Comparison of ENCODE assay signal across 9 cellular contexts in the genomic region with DNA sequence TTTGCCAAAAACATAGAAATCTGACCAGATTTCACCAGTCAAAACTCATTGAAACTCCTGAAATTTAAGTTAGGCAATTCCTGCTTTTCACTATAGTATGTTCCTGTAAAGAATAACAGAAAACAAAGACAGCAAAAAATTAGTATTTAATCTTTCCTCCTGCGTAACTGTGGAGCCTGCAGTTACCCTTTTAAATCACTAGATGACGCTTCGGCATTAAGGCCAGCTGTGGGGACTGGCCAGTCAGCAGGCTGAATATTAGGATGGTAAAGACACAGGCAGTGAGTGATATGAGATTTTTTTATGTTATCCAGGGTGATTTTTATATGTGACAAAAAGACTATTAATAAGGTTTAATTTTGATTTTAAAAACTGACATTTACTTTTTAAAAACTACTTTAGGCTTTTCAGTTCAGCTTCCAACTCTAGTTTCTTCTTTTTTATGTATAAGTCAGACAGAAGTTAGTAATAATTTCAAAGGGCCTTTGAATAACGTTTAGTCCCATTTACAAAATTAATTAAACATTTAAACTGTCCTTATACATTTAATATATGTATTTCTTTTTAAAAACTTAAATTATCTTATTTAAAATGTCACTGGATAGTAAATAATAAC.
DNase-seq lines count a peak whose midpoint lies in the region; ATAC-seq and TF ChIP-seq lines count a peak whose summit lies in the region.
"Had no signal": no experiment of that assay in that cellular context is flagged by ENCODE, and none has a peak within 500 bp of the region (broad histone marks: within the 10 kb centered on the region; RNA-seq: fewer than 3 reads in every experiment).

No MANE protein-coding gene starts in this region.

- H3K27ac ChIP-seq in liver (ENCODE audit: low read depth in 1 of 2, low read length in 2 of 2) = no peak overlapping the region
- H3K27ac ChIP-seq: epithelial cell of prostate had no signal

- no peaks in the 10 kb centered on the region for H3K9me3 ChIP-seq in liver (ENCODE audit: control insufficient read depth in 4 of 4, low read length in 3 of 4)

- no peaks in the 10 kb centered on the region for H3K9me3 Mint-ChIP-seq in stimulated activated naive CD8-positive, alpha-beta T cell treated with anti-CD3 and anti-CD28 coated beads, Interleukin-15, amount 100 ng/mL, for 72 hours

- H3K27ac Mint-ChIP-seq in stimulated activated naive CD8-positive, alpha-beta T cell treated with anti-CD3 and anti-CD28 coated beads, Interleukin-15, amount 100 ng/mL, for 72 hours = no peak overlapping the region

- H3K4me3 ChIP-seq in cardiac fibroblast (replicated peaks in 1 of 2; ENCODE audit: low read depth in 2 of 2, low read length in 2 of 2) (no peak overlapping the region), liver (ENCODE audit: low read depth in 1 of 3, low read length in 3 of 3) (no peak overlapping the region)

- no peak overlapping the region for H3K9ac ChIP-seq in liver (ENCODE audit: low read depth in 1 of 2, low read length in 2 of 2)

- peak; percentile 96 to 97 for TF ChIP-seq RAD21 in liver (IDR thresholded peaks at IDR 0.05)

- no peaks in the 10 kb centered on the region for H3K4me1 ChIP-seq in liver (ENCODE audit: control insufficient read depth in 4 of 4, insufficient read depth in 4 of 4, low read length in 3 of 4)

- H3K27me3 Mint-ChIP-seq in stimulated activated naive CD8-positive, alpha-beta T cell treated with anti-CD3 and anti-CD28 coated beads, Interleukin-15, amount 100 ng/mL, for 72 hours = no peaks in the 10 kb centered on the region

- intact Hi-C loops in posterior vena cava (cut with DNase I) = no loop called here

- 24% methylated on average over 4 of the region's 4 CpGs for WGBS in liver

- peak; percentile 92 for TF ChIP-seq CTCF in cardiac fibroblast (IDR thresholded peaks at IDR 0.05; ENCODE audit: low read depth, low read length)
- TF ChIP-seq CTCF in liver (IDR thresholded peaks at IDR 0.05; ENCODE audit: low read depth, low read length, missing input control) = peak; percentile 98

- no peaks in the 10 kb centered on the region for H3K27me3 ChIP-seq in liver (ENCODE audit: control insufficient read depth in 4 of 4, insufficient read depth in 4 of 4, low read length in 3 of 4)

- H3K4me3 Mint-ChIP-seq in stimulated activated naive CD8-positive, alpha-beta T cell treated with anti-CD3 and anti-CD28 coated beads, Interleukin-15, amount 100 ng/mL, for 72 hours = no peak overlapping the region

- DNase-seq in stimulated activated naive CD8-positive, alpha-beta T cell treated with anti-CD3 and anti-CD28 coated beads, Interleukin-15, amount 100 ng/mL, for 72 hours = no peak
- DNase-seq in stimulated activated naive CD8-positive, alpha-beta T cell treated with anti-CD3 and anti-CD28 coated beads, Interleukin-15, Interleukin-2, amounts not matched to agents 100 U/mL and 50 U/mL, for 24 hours = no peak
- peak; percentile 23 for DNase-seq in NCI-H526 treated with DMSO at 0.1 percent for 48 hours (lab: John Stamatoyannopoulos, UW)
- peak; percentile 64 to 72 for DNase-seq in cardiac fibroblast (ENCODE audit: low read depth in 2 of 2)
- DNase-seq in posterior vena cava (ENCODE audit: low spot score) = no peak
- DNase-seq in NCI-H187 (lab: John Stamatoyannopoulos, UW) = no peak

- ATAC-seq in stimulated activated naive CD8-positive, alpha-beta T cell treated with anti-CD3 and anti-CD28 coated beads, Interleukin-15, amount 100 ng/mL, for 72 hours = peak; percentile 60
- no peak for ATAC-seq in stimulated activated naive CD8-positive, alpha-beta T cell treated with anti-CD3 and anti-CD28 coated beads, Interleukin-15, Interleukin-2, amounts not matched to agents 100 U/mL and 50 U/mL, for 24 hours
- peak; percentile 87 for ATAC-seq in HG02798 (IDR thresholded peaks at IDR 0.05; ENCODE audit: poor library complexity, unreplicated experiment)

- no peaks in the 10 kb centered on the region for H3K36me3 ChIP-seq in liver (ENCODE audit: control insufficient read depth in 4 of 4, insufficient read depth in 3 of 4, low read depth in 1 of 4, low read length in 3 of 4)

- H3K4me1 Mint-ChIP-seq in stimulated activated naive CD8-positive, alpha-beta T cell treated with anti-CD3 and anti-CD28 coated beads, Interleukin-15, amount 100 ng/mL, for 72 hours = no peaks in the 10 kb centered on the region

TF ChIP-seq in liver, 16 proteins besides CTCF, POLR2A, EP300 and RAD21:
- TF ChIP-seq EGR1 (IDR thresholded peaks at IDR 0.05; ENCODE audit: low read depth in 2 of 2) (no peak), GABPA (IDR thresholded peaks at IDR 0.05 in 1 of 2, conservative IDR thresholded peaks at IDR 0.05 in 1 of 2) (no peak), HNF4A (conservative IDR thresholded peaks at IDR 0.05) (no peak), TAF1 (conservative IDR thresholded peaks at IDR 0.05) (no peak), HNF4G (IDR thresholded peaks at IDR 0.05) (no peak), YY1 (IDR thresholded peaks at IDR 0.05) (no peak), FOXA2 (IDR thresholded peaks at IDR 0.05) (no peak), SP1 (IDR thresholded peaks at IDR 0.05) (no peak), RXRA (IDR thresholded peaks at IDR 0.05) (no peak), NR2F2 (IDR thresholded peaks at IDR 0.05) (no peak), FOXA1 (IDR thresholded peaks at IDR 0.05) (no peak), JUND (IDR thresholded peaks at IDR 0.05) (no peak)
- TF ChIP-seq, protein P1, sequence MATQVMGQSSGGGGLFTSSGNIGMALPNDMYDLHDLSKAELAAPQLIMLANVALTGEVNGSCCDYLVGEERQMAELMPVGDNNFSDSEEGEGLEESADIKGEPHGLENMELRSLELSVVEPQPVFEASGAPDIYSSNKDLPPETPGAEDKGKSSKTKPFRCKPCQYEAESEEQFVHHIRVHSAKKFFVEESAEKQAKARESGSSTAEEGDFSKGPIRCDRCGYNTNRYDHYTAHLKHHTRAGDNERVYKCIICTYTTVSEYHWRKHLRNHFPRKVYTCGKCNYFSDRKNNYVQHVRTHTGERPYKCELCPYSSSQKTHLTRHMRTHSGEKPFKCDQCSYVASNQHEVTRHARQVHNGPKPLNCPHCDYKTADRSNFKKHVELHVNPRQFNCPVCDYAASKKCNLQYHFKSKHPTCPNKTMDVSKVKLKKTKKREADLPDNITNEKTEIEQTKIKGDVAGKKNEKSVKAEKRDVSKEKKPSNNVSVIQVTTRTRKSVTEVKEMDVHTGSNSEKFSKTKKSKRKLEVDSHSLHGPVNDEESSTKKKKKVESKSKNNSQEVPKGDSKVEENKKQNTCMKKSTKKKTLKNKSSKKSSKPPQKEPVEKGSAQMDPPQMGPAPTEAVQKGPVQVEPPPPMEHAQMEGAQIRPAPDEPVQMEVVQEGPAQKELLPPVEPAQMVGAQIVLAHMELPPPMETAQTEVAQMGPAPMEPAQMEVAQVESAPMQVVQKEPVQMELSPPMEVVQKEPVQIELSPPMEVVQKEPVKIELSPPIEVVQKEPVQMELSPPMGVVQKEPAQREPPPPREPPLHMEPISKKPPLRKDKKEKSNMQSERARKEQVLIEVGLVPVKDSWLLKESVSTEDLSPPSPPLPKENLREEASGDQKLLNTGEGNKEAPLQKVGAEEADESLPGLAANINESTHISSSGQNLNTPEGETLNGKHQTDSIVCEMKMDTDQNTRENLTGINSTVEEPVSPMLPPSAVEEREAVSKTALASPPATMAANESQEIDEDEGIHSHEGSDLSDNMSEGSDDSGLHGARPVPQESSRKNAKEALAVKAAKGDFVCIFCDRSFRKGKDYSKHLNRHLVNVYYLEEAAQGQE (IDR thresholded peaks at IDR 0.05) = no peak
- TF ChIP-seq, protein P2, sequence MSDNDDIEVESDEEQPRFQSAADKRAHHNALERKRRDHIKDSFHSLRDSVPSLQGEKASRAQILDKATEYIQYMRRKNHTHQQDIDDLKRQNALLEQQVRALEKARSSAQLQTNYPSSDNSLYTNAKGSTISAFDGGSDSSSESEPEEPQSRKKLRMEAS (IDR thresholded peaks at IDR 0.05) = no peak
- TF ChIP-seq, protein P3, sequence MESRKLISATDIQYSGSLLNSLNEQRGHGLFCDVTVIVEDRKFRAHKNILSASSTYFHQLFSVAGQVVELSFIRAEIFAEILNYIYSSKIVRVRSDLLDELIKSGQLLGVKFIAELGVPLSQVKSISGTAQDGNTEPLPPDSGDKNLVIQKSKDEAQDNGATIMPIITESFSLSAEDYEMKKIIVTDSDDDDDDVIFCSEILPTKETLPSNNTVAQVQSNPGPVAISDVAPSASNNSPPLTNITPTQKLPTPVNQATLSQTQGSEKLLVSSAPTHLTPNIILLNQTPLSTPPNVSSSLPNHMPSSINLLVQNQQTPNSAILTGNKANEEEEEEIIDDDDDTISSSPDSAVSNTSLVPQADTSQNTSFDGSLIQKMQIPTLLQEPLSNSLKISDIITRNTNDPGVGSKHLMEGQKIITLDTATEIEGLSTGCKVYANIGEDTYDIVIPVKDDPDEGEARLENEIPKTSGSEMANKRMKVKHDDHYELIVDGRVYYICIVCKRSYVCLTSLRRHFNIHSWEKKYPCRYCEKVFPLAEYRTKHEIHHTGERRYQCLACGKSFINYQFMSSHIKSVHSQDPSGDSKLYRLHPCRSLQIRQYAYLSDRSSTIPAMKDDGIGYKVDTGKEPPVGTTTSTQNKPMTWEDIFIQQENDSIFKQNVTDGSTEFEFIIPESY (IDR thresholded peaks at IDR 0.05) = no peak
- TF ChIP-seq, protein P4, sequence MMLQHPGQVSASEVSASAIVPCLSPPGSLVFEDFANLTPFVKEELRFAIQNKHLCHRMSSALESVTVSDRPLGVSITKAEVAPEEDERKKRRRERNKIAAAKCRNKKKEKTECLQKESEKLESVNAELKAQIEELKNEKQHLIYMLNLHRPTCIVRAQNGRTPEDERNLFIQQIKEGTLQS (IDR thresholded peaks at IDR 0.05) = no peak

Comparison
In these comparisons a context has a peak if more than half of its experiments do, and no peak if none do; other contexts are left out.
1. DNase-seq: peak in NCI-H526 treated with DMSO at 0.1 percent for 48 hours (single experiment) and cardiac fibroblast (2 of 2); none in stimulated activated naive CD8-positive, alpha-beta T cell treated with anti-CD3 and anti-CD28 coated beads, Interleukin-15, amount 100 ng/mL, for 72 hours (0 of 2), stimulated activated naive CD8-positive, alpha-beta T cell treated with anti-CD3 and anti-CD28 coated beads, Interleukin-15, Interleukin-2, amounts not matched to agents 100 U/mL and 50 U/mL, for 24 hours (single experiment), posterior vena cava (single experiment) and NCI-H187 (0 of 2).